Comparison of ENCODE assay signal across 15 cellular contexts in genomic region chr4:14874990-14875389, GRCh38.
DNase-seq lines count a peak whose midpoint lies in the region; ATAC-seq, FAIRE-seq and TF ChIP-seq lines count a peak whose summit lies in the region.
"Had no signal": no experiment of that assay in that cellular context is flagged by ENCODE, and none has a peak within 500 bp of the region (broad histone marks: within the 10 kb centered on the region; RNA-seq: fewer than 3 reads in every experiment).

No MANE protein-coding gene starts in this region.

- no peaks in the 10 kb centered on the region for H3K9me3 Mint-ChIP-seq in CD8-positive, alpha-beta memory T cell
- H3K9me3 Mint-ChIP-seq: GM23338 had no signal

- H3K4me3 ChIP-seq in CD8-positive, alpha-beta memory T cell (ENCODE audit: low read length), result no peak overlapping the region
- no peak overlapping the region for H3K4me3 ChIP-seq in pancreas
- H3K4me3 ChIP-seq: GM23338, skin epidermis had no signal

- ATAC-seq in GM19043 (IDR thresholded peaks at IDR 0.05; ENCODE audit: low read depth, unreplicated experiment), result peak; percentile 43
- peak; percentile 80 for ATAC-seq in HG02610 (IDR thresholded peaks at IDR 0.05; ENCODE audit: unreplicated experiment)
- ATAC-seq in HG03439 (IDR thresholded peaks at IDR 0.05; ENCODE audit: unreplicated experiment), result peak; percentile 79
- ATAC-seq in pancreas, result no peak
- ATAC-seq: GM23338, HepG2, Panc1 had no signal

- H3K27me3 Mint-ChIP-seq in CD8-positive, alpha-beta memory T cell, result peaks cover 0 to 8% of the 10 kb centered on the region in 2 donors

- peak overlapping the region in 6 of 8 donors; percentile 16 to 80 (median 57) for H3K27ac Mint-ChIP-seq in CD8-positive, alpha-beta memory T cell
- H3K27ac Mint-ChIP-seq: GM23338 had no signal

- POLR2A ChIA-PET in CD8-positive, alpha-beta memory T cell (lab: Charles Lee), result no interaction called here

- WGBS in pancreas, 2 donors, result 65 to 78% methylated on average over 1 of the region's 1 CpG

- no peaks in the 10 kb centered on the region for H3K36me3 Mint-ChIP-seq in CD8-positive, alpha-beta memory T cell
- H3K36me3 Mint-ChIP-seq: naive B cell had no signal

- H3K27ac ChIP-seq in CD8-positive, alpha-beta memory T cell (ENCODE audit: low read depth, low read length), result no peak overlapping the region
- no peak overlapping the region for H3K27ac ChIP-seq in pancreas
- H3K27ac ChIP-seq: skin epidermis had no signal

- H3K4me1 Mint-ChIP-seq in CD8-positive, alpha-beta memory T cell, result peaks cover 25 to 34% (median 29%) of the 10 kb centered on the region in 3 donors

- FAIRE-seq in pancreas (lab: Jason Lieb, UNC), result no peak
- FAIRE-seq: HepG2, TTC549 had no signal

- no peak for TF ChIP-seq CTCF in pancreas (IDR thresholded peaks at IDR 0.05)

- peaks cover 7% of the 10 kb centered on the region for H3K4me1 ChIP-seq in CD8-positive, alpha-beta memory T cell (ENCODE audit: insufficient read depth, low read length)
- no peaks in the 10 kb centered on the region for H3K4me1 ChIP-seq in pancreas

- no peaks in the 10 kb centered on the region for H3K36me3 ChIP-seq in CD8-positive, alpha-beta memory T cell (ENCODE audit: insufficient read depth, low read length)
- no peaks in the 10 kb centered on the region for H3K36me3 ChIP-seq in pancreas

- peak overlapping the region in 3 of 7 donors; percentile 24 to 71 (median 38) for H3K4me3 Mint-ChIP-seq in CD8-positive, alpha-beta memory T cell
- H3K4me3 Mint-ChIP-seq: GM23338, naive B cell had no signal

- DNase-seq in CD8-positive, alpha-beta memory T cell, result no peak
- no peak for DNase-seq in NCI-H1417 treated with DMSO at 0.1 percent for 48 hours (lab: John Stamatoyannopoulos, UW)
- DNase-seq in NCI-H2107 (lab: John Stamatoyannopoulos, UW), result no peak
- DNase-seq in pancreas, result no peak
- no peak for DNase-seq in COLO668 (lab: John Stamatoyannopoulos, UW; ENCODE audit: unreplicated experiment)
- DNase-seq: islet precursor cell, naive B cell had no signal

- H3K27me3 ChIP-seq in CD8-positive, alpha-beta memory T cell (ENCODE audit: insufficient read depth, low read length, poor library complexity, severe bottlenecking), result no peaks in the 10 kb centered on the region
- H3K27me3 ChIP-seq in pancreas, result no peaks in the 10 kb centered on the region

- H3K9me3 ChIP-seq in CD8-positive, alpha-beta memory T cell (ENCODE audit: low read length), result no peaks in the 10 kb centered on the region
- H3K9me3 ChIP-seq in pancreas, result no peaks in the 10 kb centered on the region

- CTCF ChIA-PET in CD8-positive, alpha-beta memory T cell (lab: Charles Lee), result no interaction called here

- intact Hi-C loops in pancreas (cut with DNase I), result no loop called here

Comparison
In these comparisons a context has a peak if more than half of its experiments do, and no peak if none do; other contexts are left out.
1. ATAC-seq: peak in GM19043 (single experiment), HG02610 (single experiment) and HG03439 (single experiment); none in pancreas (0 of 4).